Comparison of ENCODE assay signal across 1 cellular context in genomic region chr7:131040467-131040932, GRCh38.
TF ChIP-seq lines count a peak whose summit lies in the region.

No MANE protein-coding gene starts in this region.

TF ChIP-seq in GM23338, 12 proteins besides CTCF, POLR2A, EP300 and RAD21 (continued from another document):
- no peak for TF ChIP-seq ZNF462 (CRISPR knock-in tag; IDR thresholded peaks at IDR 0.05)
